Comparison of ENCODE assay signal across 38 cellular contexts in genomic region chrX:30230395-30230794, GRCh38. TPM values are rescaled to one million over a fixed set of nuclear protein-coding genes. Genes with fewer than 3 reads are reported as not detected.
"Had no signal": no experiment of that assay in that cellular context is flagged by ENCODE, and none has a peak within 500 bp of the region (broad histone marks: within the 10 kb centered on the region; RNA-seq: fewer than 3 reads in every experiment).

MAGEB3 (plus strand) TSS chrX:30230657; CDS start chrX:30235925, 5,268 bp downstream.

- H3K4me1 Mint-ChIP-seq: activated CD4-positive, alpha-beta memory T cell treated with anti-CD3 and anti-CD28 coated beads, Interleukin-2, amount 10 ng/mL, durations not matched to agents 7 days and 5 days; activated CD8-positive, alpha-beta memory T cell treated with anti-CD3 and anti-CD28 coated beads, Interleukin-2, amount 10 ng/mL, durations not matched to agents 7 days and 5 days; activated naive CD8-positive, alpha-beta T cell treated with anti-CD3 and anti-CD28 coated beads for 36 hours; central memory CD8-positive, alpha-beta T cell; IgD-negative memory B cell had no signal

- H3K4me3 ChIP-seq: cardiac muscle cell, SK-N-MC had no signal

- H3K27ac Mint-ChIP-seq: activated CD4-positive, alpha-beta memory T cell treated with anti-CD3 and anti-CD28 coated beads, Interleukin-2, amount 10 ng/mL, durations not matched to agents 7 days and 5 days; activated CD8-positive, alpha-beta memory T cell treated with anti-CD3 and anti-CD28 coated beads, Interleukin-2, amount 10 ng/mL, durations not matched to agents 7 days and 5 days; activated naive CD8-positive, alpha-beta T cell treated with anti-CD3 and anti-CD28 coated beads for 36 hours; IgD-negative memory B cell; T-helper 1 cell treated with Interleukin-12 subunit alpha and Interleukin-12 subunit beta and Interleukin-4 antibody, amounts not matched to agents 30 μg/mL and 1 μg/mL, for 36 hours; T-helper 2 cell treated with Interferon-gamma antibody and Interleukin-4, amounts not matched to agents 5 μg/mL and 100 μg/mL, for 36 hours had no signal

- H3K36me3 Mint-ChIP-seq: activated CD8-positive, alpha-beta memory T cell treated with anti-CD3 and anti-CD28 coated beads, Interleukin-2, amount 10 ng/mL, durations not matched to agents 7 days and 5 days; activated naive CD8-positive, alpha-beta T cell treated with anti-CD3 and anti-CD28 coated beads for 36 hours; IgD-negative memory B cell had no signal

- H3K9me3 Mint-ChIP-seq: activated CD4-positive, alpha-beta memory T cell treated with anti-CD3 and anti-CD28 coated beads, Interleukin-2, amount 10 ng/mL, durations not matched to agents 7 days and 5 days; activated naive CD8-positive, alpha-beta T cell treated with anti-CD3 and anti-CD28 coated beads for 36 hours; central memory CD8-positive, alpha-beta T cell; IgD-negative memory B cell; T-helper 1 cell treated with Interleukin-12 subunit alpha and Interleukin-12 subunit beta and Interleukin-4 antibody, amounts not matched to agents 30 μg/mL and 1 μg/mL, for 36 hours; T-helper 2 cell treated with Interferon-gamma antibody and Interleukin-4, amounts not matched to agents 5 μg/mL and 100 μg/mL, for 36 hours had no signal

- H3K27ac ChIP-seq: brain microvascular endothelial cell, cardiac muscle cell, SK-N-MC, VCaP had no signal

- H3K4me3 Mint-ChIP-seq: activated CD4-positive, alpha-beta memory T cell treated with anti-CD3 and anti-CD28 coated beads, Interleukin-2, amount 10 ng/mL, durations not matched to agents 7 days and 5 days; activated CD8-positive, alpha-beta memory T cell treated with anti-CD3 and anti-CD28 coated beads, Interleukin-2, amount 10 ng/mL, durations not matched to agents 7 days and 5 days; activated naive CD8-positive, alpha-beta T cell treated with anti-CD3 and anti-CD28 coated beads for 36 hours; central memory CD8-positive, alpha-beta T cell; IgD-negative memory B cell; T-helper 1 cell treated with Interleukin-12 subunit alpha and Interleukin-12 subunit beta and Interleukin-4 antibody, amounts not matched to agents 30 μg/mL and 1 μg/mL, for 36 hours; T-helper 2 cell treated with Interferon-gamma antibody and Interleukin-4, amounts not matched to agents 5 μg/mL and 100 μg/mL, for 36 hours had no signal

- DNase-seq: activated CD4-positive, alpha-beta memory T cell treated with anti-CD3 and anti-CD28 coated beads, Interleukin-2, amount 10 ng/mL, durations not matched to agents 7 days and 5 days; activated CD4-positive, alpha-beta T cell treated with anti-CD3 and anti-CD28 coated beads for 1 hour; activated CD4-positive, alpha-beta T cell treated with anti-CD3 and anti-CD28 coated beads for 48 hours; activated CD4-positive, CD25-positive, alpha-beta regulatory T cell; activated CD8-positive, alpha-beta memory T cell treated with anti-CD3 and anti-CD28 coated beads for 24 hours; activated CD8-positive, alpha-beta memory T cell treated with anti-CD3 and anti-CD28 coated beads, Interleukin-2, amount 10 ng/mL, durations not matched to agents 7 days and 5 days; activated CD8-positive, alpha-beta memory T cell treated with anti-CD3 and anti-CD28 coated beads, Interleukin-2, amount 50 U/mL, for 48 hours; activated effector memory CD4-positive, alpha-beta T cell treated with Interleukin-2 at 50 U/mL for 16 hours; activated naive CD4-positive, alpha-beta T cell treated with anti-CD3 and anti-CD28 coated beads, Interleukin-2, amount 50 U/mL, for 16 hours; activated naive CD8-positive, alpha-beta T cell treated with anti-CD3 and anti-CD28 coated beads for 36 hours; activated T-cell treated with anti-CD3 and anti-CD28 coated beads, Interleukin-2, amount 50 U/mL, for 48 hours; amniotic stem cell; aorta; brain microvascular endothelial cell; Kasumi-1; KBM-7; MM.1S; MV-4-11; NCI-H1092 treated with DMSO at 0.1 percent for 48 hours; NCI-H1417; NCI-H146; NCI-H187; NCI-H2029 treated with DMSO at 0.1 percent for 48 hours; NCI-H2107; NCI-H2171; NCI-H510A; NCI-H526; NCI-H748 treated with DMSO at 0.1 percent for 48 hours; NK-92 treated with Interleukin-12 subunit alpha and Interleukin-12 subunit beta, amount 100 ng/mL, for 24 hours; Right ventricle myocardium superior had no signal

- ATAC-seq: activated CD8-positive, alpha-beta memory T cell treated with anti-CD3 and anti-CD28 coated beads, Interleukin-2, amount 10 ng/mL, durations not matched to agents 7 days and 5 days had no signal

- H3K27me3 ChIP-seq: brain microvascular endothelial cell, cardiac muscle cell had no signal

- H3K27me3 Mint-ChIP-seq: activated CD4-positive, alpha-beta memory T cell treated with anti-CD3 and anti-CD28 coated beads, Interleukin-2, amount 10 ng/mL, durations not matched to agents 7 days and 5 days; activated CD8-positive, alpha-beta memory T cell treated with anti-CD3 and anti-CD28 coated beads, Interleukin-2, amount 10 ng/mL, durations not matched to agents 7 days and 5 days; activated naive CD8-positive, alpha-beta T cell treated with anti-CD3 and anti-CD28 coated beads for 36 hours; central memory CD8-positive, alpha-beta T cell; IgD-negative memory B cell had no signal

- H3K36me3 ChIP-seq: brain microvascular endothelial cell, cardiac muscle cell had no signal

RNA-seq across cellular contexts. Expression of gene MAGEB3, which starts in this region (rescaled TPM):
- total RNA-seq: activated CD4-positive, alpha-beta memory T cell treated with anti-CD3 and anti-CD28 coated beads, Interleukin-2, amount 10 ng/mL, durations not matched to agents 7 days and 5 days; activated CD8-positive, alpha-beta memory T cell treated with anti-CD3 and anti-CD28 coated beads, Interleukin-2, amount 10 ng/mL, durations not matched to agents 7 days and 5 days; activated naive CD8-positive, alpha-beta T cell treated with anti-CD3 and anti-CD28 coated beads for 36 hours; aorta; cardiac muscle cell; OCI-LY7; Right ventricle myocardium superior had no signal
